1 cellular context compared by ENCODE assay signal in genomic region chr13:97460004-97460756, GRCh38.
TF ChIP-seq lines count a peak whose summit lies in the region.

No MANE protein-coding gene starts in this region.

TF ChIP-seq in SK-N-SH treated with all-trans-retinoic acid at 6 μM for 48 hours, 23 proteins besides CTCF, POLR2A, EP300 and RAD21 (continued from another document):
- TF ChIP-seq CREB5 (CRISPR knock-in tag; IDR thresholded peaks at IDR 0.05; ENCODE audit: low read depth) (no peak), SNAI2 (CRISPR knock-in tag; IDR thresholded peaks at IDR 0.05) (no peak), CSRNP3 (CRISPR knock-in tag; IDR thresholded peaks at IDR 0.05) (no peak), ZFP30 (CRISPR knock-in tag; IDR thresholded peaks at IDR 0.05) (no peak), CSDC2 (CRISPR knock-in tag; IDR thresholded peaks at IDR 0.05) (no peak)
TF ChIP-seq in SK-N-SH treated with all-trans-retinoic acid at 6 μM for 48 hours: peak in this region for 0.
